In genomic region chr14:80698974-80699373, GRCh38 we compare ENCODE assay signal across 23 cellular contexts.
"Had no signal": no experiment of that assay in that cellular context is flagged by ENCODE, and none has a peak within 500 bp of the region (broad histone marks: within the 10 kb centered on the region; RNA-seq: fewer than 3 reads in every experiment).

No MANE protein-coding gene starts in this region.

- FAIRE-seq: colon, endothelial cell of umbilical vein, islet of Langerhans, keratinocyte had no signal

- H3K9me3 ChIP-seq: esophagus muscularis mucosa, gastrocnemius medialis, heart right ventricle, left lung, lower lobe of right lung, mucosa of descending colon had no signal

- DNase-seq: dermis blood vessel endothelial cell; dorsolateral prefrontal cortex; effector CD4-positive, alpha-beta T cell; effector memory CD4-positive, alpha-beta T cell; foreskin fibroblast; foreskin melanocyte; gastrocnemius medialis; glutamatergic neuron; head of caudate nucleus; heart right ventricle; hippocampal formation; left cardiac atrium; left lung; left ventricle myocardium superior; lower lobe of right lung; mesenchymal stem cell; mucosa of descending colon had no signal

- H3K27me3 ChIP-seq: dorsolateral prefrontal cortex, esophagus muscularis mucosa, gastrocnemius medialis, heart right ventricle, left lung had no signal

- ATAC-seq: gastrocnemius medialis, heart right ventricle, left cardiac atrium, left lung, left ventricle myocardium superior, lower lobe of right lung, mucosa of descending colon had no signal

- H3K36me3 ChIP-seq: esophagus muscularis mucosa, gastrocnemius medialis, heart right ventricle, left lung, lower lobe of right lung had no signal

- H3K27ac ChIP-seq: coronary artery, dorsolateral prefrontal cortex, esophagus muscularis mucosa, gastrocnemius medialis, heart right ventricle, left lung, lower lobe of right lung had no signal

- H3K4me3 ChIP-seq: coronary artery, dorsolateral prefrontal cortex, esophagus muscularis mucosa, gastrocnemius medialis, heart right ventricle, left lung, lower lobe of right lung, mucosa of descending colon had no signal

- H3K4me1 ChIP-seq: esophagus muscularis mucosa, gastrocnemius medialis, heart right ventricle, left lung, lower lobe of right lung had no signal
